In the genomic region with DNA sequence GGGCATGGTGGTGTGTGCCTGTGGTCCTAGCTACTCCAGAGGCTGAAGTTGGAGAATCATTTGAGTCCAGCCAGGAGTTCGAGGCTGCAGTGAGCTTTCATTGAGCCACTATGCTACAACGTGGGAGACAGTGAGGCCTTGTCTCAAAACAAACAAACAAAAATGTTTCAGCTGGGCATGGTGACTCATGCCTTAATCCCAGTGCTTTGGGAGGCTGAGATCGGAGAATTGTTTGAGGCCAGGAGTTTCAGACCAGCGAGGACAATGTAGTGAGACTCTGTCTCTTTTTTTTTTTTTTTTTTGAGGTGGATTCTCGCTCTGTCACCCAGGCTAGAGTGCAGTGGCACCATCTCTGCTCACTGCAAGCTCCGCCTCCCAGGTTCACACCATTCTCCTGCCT, we compare ENCODE assay signal across 18 cellular contexts. TPM values are rescaled to one million over a fixed set of nuclear protein-coding genes. Genes with fewer than 3 reads are reported as not detected.
DNase-seq lines count a peak whose midpoint lies in the region; ATAC-seq, FAIRE-seq and TF ChIP-seq lines count a peak whose summit lies in the region.
"Had no signal": no experiment of that assay in that cellular context is flagged by ENCODE, and none has a peak within 500 bp of the region (broad histone marks: within the 10 kb centered on the region; RNA-seq: fewer than 3 reads in every experiment).

No MANE protein-coding gene starts in this region.

- no peak for TF ChIP-seq CTCF in A549 (IDR thresholded peaks at IDR 0.05)

- ATAC-seq in A549 (no peak), GM18868 (IDR thresholded peaks at IDR 0.05; ENCODE audit: unreplicated experiment) (no peak), GM21576 (IDR thresholded peaks at IDR 0.05; ENCODE audit: unreplicated experiment) (no peak)
- ATAC-seq: CD8-positive, alpha-beta T cell had no signal

- WGBS in A549 (ENCODE audit: missing lambda C conversion rate) = 41% methylated on average over 5 of the region's 6 CpGs

- TF ChIP-seq RAD21 in A549 (conservative IDR thresholded peaks at IDR 0.05 in 1 of 2, IDR thresholded peaks at IDR 0.05 in 1 of 2) = no peak

- H3K4me2 ChIP-seq in A549 = no peak overlapping the region
- H3K4me2 ChIP-seq: KMS-11 had no signal

- no peak overlapping the region for H3K27ac ChIP-seq in A549
- H3K27ac ChIP-seq: KMS-11 had no signal

- TF ChIP-seq POLR2A in A549 (IDR thresholded peaks at IDR 0.05; ENCODE audit: low read length) = no peak

- DNase-seq in A549 (ENCODE audit: low read depth in 1 of 2, low spot score in 1 of 2) (peak in 1 of 2 experiments; percentile 33), H4 (ENCODE audit: low spot score) (peak; percentile 43), NCI-H460 (ENCODE audit: extremely low read depth, low read depth) (peak; percentile 33), fibroblast of gingiva (ENCODE audit: low read depth) (peak; percentile 8), SKM-1 (lab: John Stamatoyannopoulos, UW; ENCODE audit: unreplicated experiment) (no peak)
- no peak for DNase-seq in stimulated activated CD4-positive, alpha-beta T cell treated with anti-CD3 and anti-CD28 coated beads, Interleukin-4, amount 100 ng/mL, for 1 hour
- DNase-seq: 8988T; CD8-positive, alpha-beta T cell; DND-41; NCI-H1092; NCI-H2107; NCI-H345; NCI-H526 treated with DMSO at 0.1 percent for 48 hours; SHP77 treated with DMSO at 0.1 percent for 48 hours had no signal

- no peak overlapping the region for H3K4me3 ChIP-seq in A549

- CTCF ChIA-PET in A549 (lab: Yijun Ruan, JAX) = interaction anchor here (0.9 to 1.8 kb wide), 2 partner anchors 8 to 167 kb away, joined by 3 to 8 read pairs; no protein-coding TSS in a partner anchor

- POLR2A ChIA-PET in A549 (lab: Yijun Ruan, JAX) = no interaction called here

- no peaks in the 10 kb centered on the region for H3K9me3 ChIP-seq in A549

- peaks cover 4% of the 10 kb centered on the region; the same call in 1 of the 3 replicates for H3K4me1 ChIP-seq in A549

- FAIRE-seq in A549 (lab: Jason Lieb, UNC) = no peak
- FAIRE-seq: GM19239 had no signal

- TF ChIP-seq EP300 in A549 (IDR thresholded peaks at IDR 0.05) = no peak

TF ChIP-seq in A549, 52 proteins besides CTCF, POLR2A, EP300 and RAD21:
- TF ChIP-seq, protein P1, sequence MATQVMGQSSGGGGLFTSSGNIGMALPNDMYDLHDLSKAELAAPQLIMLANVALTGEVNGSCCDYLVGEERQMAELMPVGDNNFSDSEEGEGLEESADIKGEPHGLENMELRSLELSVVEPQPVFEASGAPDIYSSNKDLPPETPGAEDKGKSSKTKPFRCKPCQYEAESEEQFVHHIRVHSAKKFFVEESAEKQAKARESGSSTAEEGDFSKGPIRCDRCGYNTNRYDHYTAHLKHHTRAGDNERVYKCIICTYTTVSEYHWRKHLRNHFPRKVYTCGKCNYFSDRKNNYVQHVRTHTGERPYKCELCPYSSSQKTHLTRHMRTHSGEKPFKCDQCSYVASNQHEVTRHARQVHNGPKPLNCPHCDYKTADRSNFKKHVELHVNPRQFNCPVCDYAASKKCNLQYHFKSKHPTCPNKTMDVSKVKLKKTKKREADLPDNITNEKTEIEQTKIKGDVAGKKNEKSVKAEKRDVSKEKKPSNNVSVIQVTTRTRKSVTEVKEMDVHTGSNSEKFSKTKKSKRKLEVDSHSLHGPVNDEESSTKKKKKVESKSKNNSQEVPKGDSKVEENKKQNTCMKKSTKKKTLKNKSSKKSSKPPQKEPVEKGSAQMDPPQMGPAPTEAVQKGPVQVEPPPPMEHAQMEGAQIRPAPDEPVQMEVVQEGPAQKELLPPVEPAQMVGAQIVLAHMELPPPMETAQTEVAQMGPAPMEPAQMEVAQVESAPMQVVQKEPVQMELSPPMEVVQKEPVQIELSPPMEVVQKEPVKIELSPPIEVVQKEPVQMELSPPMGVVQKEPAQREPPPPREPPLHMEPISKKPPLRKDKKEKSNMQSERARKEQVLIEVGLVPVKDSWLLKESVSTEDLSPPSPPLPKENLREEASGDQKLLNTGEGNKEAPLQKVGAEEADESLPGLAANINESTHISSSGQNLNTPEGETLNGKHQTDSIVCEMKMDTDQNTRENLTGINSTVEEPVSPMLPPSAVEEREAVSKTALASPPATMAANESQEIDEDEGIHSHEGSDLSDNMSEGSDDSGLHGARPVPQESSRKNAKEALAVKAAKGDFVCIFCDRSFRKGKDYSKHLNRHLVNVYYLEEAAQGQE (IDR thresholded peaks at IDR 0.05) = no peak
- TF ChIP-seq FOSL2 (IDR thresholded peaks at IDR 0.05) (no peak), FOSL2 (CRISPR knock-in tag; IDR thresholded peaks at IDR 0.05) (peak; percentile 29; the same call in 1 of the 2 replicates)

RNA-seq across cellular contexts. Expression of a gene that starts 5.0 kb away (rescaled TPM):
- polyA plus RNA-seq in A549 (2011; rRNA removed) (1,649 and 2,015 TPM in 2 replicates), A549 (2017; fragmentation: RNase III; extraction: RNeasy Plus Mini Kit Qiagen cat#74134 plus additional on column Dnase treatment) (1,222 to 1,289 TPM (median 1,243 TPM) in 3 replicates)
- polyA plus RNA-seq in A549 (2012; cell fraction: cytosol; rRNA removed) = 796 and 807 TPM in 2 replicates
- polyA plus RNA-seq in A549 (2012; cell fraction: nucleus; rRNA removed) = 263 and 365 TPM in 2 replicates
- polyA minus RNA-seq in A549 (2011; rRNA and poly(A)+ RNA removed) = 643 and 712 TPM in 2 replicates
- 1,286 and 1,398 TPM in 2 replicates for total RNA-seq in H4 (2014; rRNA removed; shearing (Covaris generic))
- total RNA-seq in NCI-H460 (2014; rRNA removed; shearing (Covaris generic)) = 2,917 and 2,947 TPM in 2 replicates
- 1,387 and 1,419 TPM in 2 replicates for polyA plus RNA-seq in NCI-H460 (2014; cell fraction: nucleus; rRNA removed)

RNA-seq across cellular contexts. Expression of a gene that starts 41.9 kb away (rescaled TPM):
- polyA plus RNA-seq in A549 (2011; rRNA removed) = 8.2 and 10.4 TPM in 2 replicates
- 2.8 and 3.5 TPM in 2 replicates for polyA plus RNA-seq in A549 (2012; cell fraction: cytosol; rRNA removed)
- polyA plus RNA-seq in A549 (2012; cell fraction: nucleus; rRNA removed) = 1.8 and 2.0 TPM in 2 replicates
- polyA plus RNA-seq in A549 (2017; fragmentation: RNase III; extraction: RNeasy Plus Mini Kit Qiagen cat#74134 plus additional on column Dnase treatment) = 9.4 to 11.4 TPM (median 10.2 TPM) in 3 replicates
- 7.1 and 9.1 TPM in 2 replicates for polyA minus RNA-seq in A549 (2011; rRNA and poly(A)+ RNA removed)
- 3.6 and 3.9 TPM in 2 replicates for total RNA-seq in H4 (2014; rRNA removed; shearing (Covaris generic))
- total RNA-seq in NCI-H460 (2014; rRNA removed; shearing (Covaris generic)) = 20.5 and 25.3 TPM in 2 replicates
- polyA plus RNA-seq in NCI-H460 (2014; cell fraction: nucleus; rRNA removed) = 3.2 and 5.1 TPM in 2 replicates

Comparison
In these comparisons a context has a peak if more than half of its experiments do, and no peak if none do; other contexts are left out.
1. DNase-seq: peak in H4 (single experiment), NCI-H460 (single experiment) and fibroblast of gingiva (single experiment); none in SKM-1 (single experiment) and stimulated activated CD4-positive, alpha-beta T cell treated with anti-CD3 and anti-CD28 coated beads, Interleukin-4, amount 100 ng/mL, for 1 hour (single experiment).